17 cellular contexts compared by ENCODE assay signal in the genomic region with DNA sequence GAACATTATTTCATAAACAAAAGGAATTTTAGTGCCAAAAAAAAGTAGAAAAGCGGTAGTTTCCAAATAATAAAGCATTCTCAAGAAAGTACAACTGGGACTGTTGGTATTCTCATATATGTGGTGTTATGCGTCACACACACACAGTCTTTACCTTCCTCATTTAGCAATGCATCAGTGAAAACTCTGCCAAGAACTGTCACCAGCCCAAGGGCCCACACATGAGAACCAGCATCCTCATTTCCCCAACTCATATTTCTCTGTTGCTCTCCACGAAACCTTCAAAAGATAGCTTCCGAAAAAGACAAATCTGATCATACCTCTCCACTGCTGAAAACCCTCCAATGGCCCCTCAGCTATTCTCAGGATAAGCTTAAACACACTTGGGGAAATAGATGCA.
DNase-seq lines count a peak whose midpoint lies in the region; ATAC-seq and TF ChIP-seq lines count a peak whose summit lies in the region.
"Had no signal": no experiment of that assay in that cellular context is flagged by ENCODE, and none has a peak within 500 bp of the region (broad histone marks: within the 10 kb centered on the region; RNA-seq: fewer than 3 reads in every experiment).

No MANE protein-coding gene starts in this region.

- no peaks in the 10 kb centered on the region for H3K9me3 ChIP-seq in Karpas-422 (ENCODE audit: low read length)
- H3K9me3 ChIP-seq in OCI-LY7 (ENCODE audit: low read length), result no peaks in the 10 kb centered on the region
- H3K9me3 ChIP-seq: BLaER1 treated with 17β-estradiol and CSF1 and Interleukin-3, amounts not matched to agents 10 nM and 100 nM; HAP-1 had no signal

- peak overlapping the region; percentile 70 for H3K9ac ChIP-seq in Karpas-422 (ENCODE audit: low read length)
- no peak overlapping the region for H3K9ac ChIP-seq in mesendoderm (ENCODE audit: low read length)
- H3K9ac ChIP-seq: BLaER1 treated with 17β-estradiol and CSF1 and Interleukin-3, amounts not matched to agents 10 nM and 100 nM; GM23248 had no signal

- peaks cover 69% of the 10 kb centered on the region for H3K4me1 ChIP-seq in Karpas-422 (ENCODE audit: low read length)
- peaks cover 77% of the 10 kb centered on the region for H3K4me1 ChIP-seq in OCI-LY7 (ENCODE audit: insufficient read depth, low read length, poor library complexity, severe bottlenecking)
- peaks cover 5% of the 10 kb centered on the region for H3K4me1 ChIP-seq in mesendoderm (ENCODE audit: control insufficient read depth, low read depth, low read length)
- H3K4me1 ChIP-seq: HAP-1 had no signal

- DNase-seq in Karpas-422 (peak; percentile 84), OCI-LY7 (ENCODE audit: low spot score) (peak; percentile 47), cerebellar cortex (ENCODE audit: low spot score) (peak; percentile 7), mesendoderm (no peak), MV-4-11 (lab: John Stamatoyannopoulos, UW) (no peak), occipital lobe (lab: John Stamatoyannopoulos, UW) (no peak), left lobe of liver (ENCODE audit: low spot score) (no peak)
- no peak for DNase-seq in activated CD4-positive, alpha-beta T cell treated with anti-CD3 and anti-CD28 coated beads, Interleukin-2, amount 10 ng/mL, durations not matched to agents 7 days and 5 days
- DNase-seq: Calu3; CD8-positive, alpha-beta T cell; EL; GM23248 had no signal

- CTCF ChIA-PET in OCI-LY7 (lab: Charles Lee; ENCODE audit: unreplicated experiment), result interaction anchor here (0.6 to 1.5 kb wide), 6 partner anchors 15 to 99 kb away, joined by 3 to 5 read pairs (median 3); no protein-coding TSS in a partner anchor
- CTCF ChIA-PET in activated CD4-positive, alpha-beta T cell treated with anti-CD3 and anti-CD28 coated beads, Interleukin-2, amount 10 ng/mL, durations not matched to agents 7 days and 5 days (lab: Charles Lee), result no interaction called here

- H3K56ac ChIP-seq in mesendoderm (ENCODE audit: low read length), result no peak overlapping the region

- no peak for TF ChIP-seq CTCF in OCI-LY7 (conservative IDR thresholded peaks at IDR 0.05; ENCODE audit: low read length)

- H3K18ac ChIP-seq in mesendoderm (ENCODE audit: low read length), result no peak overlapping the region

- H2BK120ac ChIP-seq in mesendoderm (ENCODE audit: low read depth, low read length), result no peak overlapping the region

- H2BK5ac ChIP-seq in mesendoderm (ENCODE audit: low read length), result no peak overlapping the region

- H3K9me2 ChIP-seq in Karpas-422 (replicated peaks; ENCODE audit: insufficient read depth, low read length) (no peaks in the 10 kb centered on the region), OCI-LY7 (ENCODE audit: insufficient read depth, low read length) (no peaks in the 10 kb centered on the region)

- H3K36me3 Mint-ChIP-seq in activated CD4-positive, alpha-beta T cell treated with anti-CD3 and anti-CD28 coated beads, Interleukin-2, amount 10 ng/mL, durations not matched to agents 7 days and 5 days (ENCODE audit: low read depth), result no peaks in the 10 kb centered on the region
- H3K36me3 Mint-ChIP-seq: CD8-positive, alpha-beta T cell had no signal

- H3K4me1 Mint-ChIP-seq in activated CD4-positive, alpha-beta T cell treated with anti-CD3 and anti-CD28 coated beads, Interleukin-2, amount 10 ng/mL, durations not matched to agents 7 days and 5 days, result no peaks in the 10 kb centered on the region

- no peaks in the 10 kb centered on the region for H3K27me3 ChIP-seq in Karpas-422 (ENCODE audit: low read length)
- no peaks in the 10 kb centered on the region for H3K27me3 ChIP-seq in mesendoderm (ENCODE audit: insufficient read depth, low read length, poor library complexity)
- H3K27me3 ChIP-seq: BLaER1 treated with 17β-estradiol and CSF1 and Interleukin-3, amounts not matched to agents 10 nM and 100 nM had no signal

- no peak overlapping the region for H2AFZ ChIP-seq in Karpas-422 (ENCODE audit: low read length)
- peak overlapping the region; percentile 88; the same call in 1 of the 2 replicates for H2AFZ ChIP-seq in OCI-LY7 (ENCODE audit: low read length)
- H2AFZ ChIP-seq: GM23248 had no signal

- H3K27ac ChIP-seq in Karpas-422 (ENCODE audit: low read length) (peak overlapping the region; percentile 96), OCI-LY7 (ENCODE audit: low read depth, low read length, poor library complexity, severe bottlenecking) (peak overlapping the region; percentile 85), mesendoderm (ENCODE audit: low read depth, low read length) (no peak overlapping the region)
- H3K27ac ChIP-seq: BLaER1 treated with 17β-estradiol and CSF1 and Interleukin-3, amounts not matched to agents 10 nM and 100 nM; GM23248; HL-60 had no signal

- POLR2A ChIA-PET in OCI-LY7 (lab: Charles Lee), result interaction anchor here (0.7 to 8.2 kb wide), 23 partner anchors 11 to 149 kb away, joined by 3 to 117 read pairs (median 8); no protein-coding TSS in a partner anchor
- POLR2A ChIA-PET in activated CD4-positive, alpha-beta T cell treated with anti-CD3 and anti-CD28 coated beads, Interleukin-2, amount 10 ng/mL, durations not matched to agents 7 days and 5 days (lab: Charles Lee), result no interaction called here

- H3K23ac ChIP-seq in mesendoderm (ENCODE audit: low read length), result no peak overlapping the region

- WGBS in mesendoderm (ENCODE audit: extremely low coverage, insufficient coverage, low lambda C conversion rate), result no CpG with 5 or more reads among the region's 4 CpGs

- H3K36me3 ChIP-seq in Karpas-422 (ENCODE audit: insufficient read depth, low read length), result no peaks in the 10 kb centered on the region
- H3K36me3 ChIP-seq in OCI-LY7 (ENCODE audit: insufficient read depth, low read length), result no peaks in the 10 kb centered on the region; the same call in 1 of the 2 replicates
- no peaks in the 10 kb centered on the region for H3K36me3 ChIP-seq in mesendoderm (ENCODE audit: control insufficient read depth, insufficient read depth, low read length)
- H3K36me3 ChIP-seq: BLaER1 treated with 17β-estradiol and CSF1 and Interleukin-3, amounts not matched to agents 10 nM and 100 nM; HAP-1 had no signal

- ATAC-seq in left lobe of liver, result no peak
- ATAC-seq: CD8-positive, alpha-beta T cell had no signal

- no peak overlapping the region for H3K27ac Mint-ChIP-seq in activated CD4-positive, alpha-beta T cell treated with anti-CD3 and anti-CD28 coated beads, Interleukin-2, amount 10 ng/mL, durations not matched to agents 7 days and 5 days
- H3K27ac Mint-ChIP-seq: B cell; CD8-positive, alpha-beta T cell had no signal

- H3K9me3 Mint-ChIP-seq in activated CD4-positive, alpha-beta T cell treated with anti-CD3 and anti-CD28 coated beads, Interleukin-2, amount 10 ng/mL, durations not matched to agents 7 days and 5 days, result no peaks in the 10 kb centered on the region
- H3K9me3 Mint-ChIP-seq: CD8-positive, alpha-beta T cell had no signal

- intact Hi-C loops in OCI-LY7 (cut with micrococcal nuclease; ENCODE audit: unreplicated experiment), result no loop called here

- no peak overlapping the region for H2BK15ac ChIP-seq in mesendoderm (replicated peaks; ENCODE audit: low read depth)

- no peaks in the 10 kb centered on the region for H4K20me1 ChIP-seq in Karpas-422 (ENCODE audit: insufficient read depth, low read depth, low read length)
- no peaks in the 10 kb centered on the region for H4K20me1 ChIP-seq in OCI-LY7 (ENCODE audit: insufficient read depth, low read length)
- H4K20me1 ChIP-seq: BLaER1 treated with 17β-estradiol and CSF1 and Interleukin-3, amounts not matched to agents 10 nM and 100 nM had no signal

- H3K4me2 ChIP-seq in Karpas-422 (ENCODE audit: low read depth, low read length, poor library complexity, severe bottlenecking), result peak overlapping the region; percentile 88
- H3K4me2 ChIP-seq in OCI-LY7 (ENCODE audit: low read length), result peak overlapping the region; percentile 91
- H3K4me2 ChIP-seq in mesendoderm (ENCODE audit: low read length), result no peak overlapping the region

- H2AK5ac ChIP-seq in mesendoderm (ENCODE audit: low read length), result no peak overlapping the region

- no peak overlapping the region for H4K5ac ChIP-seq in mesendoderm (ENCODE audit: low read length)

- no peak overlapping the region for H4K8ac ChIP-seq in mesendoderm (ENCODE audit: low read depth, low read length)

- H3K4me3 ChIP-seq in Karpas-422 (ENCODE audit: low read length), result peak overlapping the region; percentile 59
- H3K4me3 ChIP-seq in OCI-LY7 (ENCODE audit: low read depth, low read length, poor library complexity, severe bottlenecking), result peak overlapping the region; percentile 58
- no peak overlapping the region for H3K4me3 ChIP-seq in mesendoderm (ENCODE audit: low read length)
- H3K4me3 ChIP-seq: BLaER1 treated with 17β-estradiol and CSF1 and Interleukin-3, amounts not matched to agents 10 nM and 100 nM; GM12878; GM23248; HAP-1 had no signal

- no peak overlapping the region for H3K4me3 Mint-ChIP-seq in activated CD4-positive, alpha-beta T cell treated with anti-CD3 and anti-CD28 coated beads, Interleukin-2, amount 10 ng/mL, durations not matched to agents 7 days and 5 days
- H3K4me3 Mint-ChIP-seq: B cell; CD8-positive, alpha-beta T cell had no signal

- H3K4ac ChIP-seq in mesendoderm (ENCODE audit: low read depth, low read length), result peak overlapping the region; percentile 45

- H3K27me3 Mint-ChIP-seq in activated CD4-positive, alpha-beta T cell treated with anti-CD3 and anti-CD28 coated beads, Interleukin-2, amount 10 ng/mL, durations not matched to agents 7 days and 5 days, result no peaks in the 10 kb centered on the region
- H3K27me3 Mint-ChIP-seq: B cell had no signal

- H3K79me1 ChIP-seq in mesendoderm (ENCODE audit: low read length), result no peaks in the 10 kb centered on the region

- H3K79me2 ChIP-seq in Karpas-422 (ENCODE audit: low read length), result no peaks in the 10 kb centered on the region
- no peaks in the 10 kb centered on the region for H3K79me2 ChIP-seq in OCI-LY7 (ENCODE audit: insufficient read depth, low read depth, low read length)
- H3K79me2 ChIP-seq in mesendoderm (ENCODE audit: control insufficient read depth, insufficient read depth, low read length), result no peaks in the 10 kb centered on the region

- BruUV-seq in OCI-LY7 (replicated peaks; lab: Mats Ljungman, UMichigan), result no TSS peak

Comparison
In these comparisons a context has a peak if more than half of its experiments do, and no peak if none do; other contexts are left out.
1. DNase-seq: peak in Karpas-422 (single experiment), OCI-LY7 (single experiment) and cerebellar cortex (single experiment); none in mesendoderm (single experiment), MV-4-11 (single experiment), activated CD4-positive, alpha-beta T cell treated with anti-CD3 and anti-CD28 coated beads, Interleukin-2, amount 10 ng/mL, durations not matched to agents 7 days and 5 days (single experiment), occipital lobe (single experiment) and left lobe of liver (single experiment).